ENCODE assay signal across 6 cellular contexts in genomic region chr1:87714278-87714677, GRCh38.
"Had no signal": no experiment of that assay in that cellular context is flagged by ENCODE, and none has a peak within 500 bp of the region (broad histone marks: within the 10 kb centered on the region; RNA-seq: fewer than 3 reads in every experiment).

No MANE protein-coding gene starts in this region.

- FAIRE-seq: HTR-8/SVneo had no signal

- DNase-seq: Karpas-422, KBM-7, KG1 had no signal

- H3K4me2 ChIP-seq: KMS-11 had no signal

- H3K9ac ChIP-seq: KMS-11 had no signal

- H3K27ac ChIP-seq: HL-60, KMS-11 had no signal
